ENCODE assay signal across 25 cellular contexts in genomic region chr4:83932996-83933395, GRCh38.
"Had no signal": no experiment of that assay in that cellular context is flagged by ENCODE, and none has a peak within 500 bp of the region (broad histone marks: within the 10 kb centered on the region; RNA-seq: fewer than 3 reads in every experiment).

No MANE protein-coding gene starts in this region.

- FAIRE-seq: endothelial cell of umbilical vein, frontal cortex, keratinocyte, small intestine had no signal

- ATAC-seq: left ventricle myocardium superior; lower lobe of right lung; naive thymus-derived CD8-positive, alpha-beta T cell; psoas muscle; right cardiac atrium; stimulated activated naive CD8-positive, alpha-beta T cell treated with anti-CD3 and anti-CD28 coated beads, Interleukin-15, amount 100 ng/mL, for 72 hours had no signal

- H3K27me3 Mint-ChIP-seq: stimulated activated naive CD8-positive, alpha-beta T cell treated with anti-CD3 and anti-CD28 coated beads, Interleukin-15, amount 100 ng/mL, for 72 hours had no signal

- H3K9me3 Mint-ChIP-seq: nephron progenitor cell; stimulated activated naive CD8-positive, alpha-beta T cell treated with anti-CD3 and anti-CD28 coated beads, Interleukin-15, amount 100 ng/mL, for 72 hours had no signal

- H3K4me1 Mint-ChIP-seq: naive thymus-derived CD8-positive, alpha-beta T cell; stimulated activated naive CD8-positive, alpha-beta T cell treated with anti-CD3 and anti-CD28 coated beads, Interleukin-15, amount 100 ng/mL, for 72 hours had no signal

- H3K4me3 ChIP-seq: coronary artery, esophagus squamous epithelium, lower lobe of right lung, ovary, psoas muscle, sigmoid colon, thyroid gland had no signal

- H3K27ac ChIP-seq: coronary artery, esophagus squamous epithelium, lower lobe of right lung, ovary, psoas muscle, sigmoid colon, thyroid gland had no signal

- H3K27ac Mint-ChIP-seq: naive thymus-derived CD8-positive, alpha-beta T cell; nephron progenitor cell; stimulated activated naive CD8-positive, alpha-beta T cell treated with anti-CD3 and anti-CD28 coated beads, Interleukin-15, amount 100 ng/mL, for 72 hours had no signal

- H3K4me1 ChIP-seq: esophagus squamous epithelium, lower lobe of right lung, psoas muscle, sigmoid colon, thyroid gland had no signal

- DNase-seq: dermis blood vessel endothelial cell; effector memory CD4-positive, alpha-beta T cell; erythroblast; esophagus squamous epithelium; left ventricle myocardium superior; lower lobe of right lung; naive thymus-derived CD8-positive, alpha-beta T cell; nephron progenitor cell; nucleus accumbens; ovary; posterior cingulate gyrus; psoas muscle; right cardiac atrium; sigmoid colon; small intestine; stimulated activated CD4-positive, alpha-beta T cell treated with anti-CD3 and anti-CD28 coated beads, Interleukin-15, amount 100 ng/mL, for 24 hours; stimulated activated CD4-positive, alpha-beta T cell treated with anti-CD3 and anti-CD28 coated beads, Interleukin-2, amount 100 ng/mL, for 48 hours; stimulated activated naive CD4-positive, alpha-beta T cell; stimulated activated naive CD8-positive, alpha-beta T cell treated with anti-CD3 and anti-CD28 coated beads, Interleukin-15, amount 100 ng/mL, for 72 hours; thyroid gland; trophoblast cell had no signal

- H3K9me3 ChIP-seq: esophagus squamous epithelium, lower lobe of right lung, ovary, sigmoid colon, thyroid gland had no signal

- H3K27me3 ChIP-seq: esophagus squamous epithelium, ovary, sigmoid colon, thyroid gland had no signal

- H3K4me3 Mint-ChIP-seq: naive thymus-derived CD8-positive, alpha-beta T cell; nephron progenitor cell; stimulated activated naive CD8-positive, alpha-beta T cell treated with anti-CD3 and anti-CD28 coated beads, Interleukin-15, amount 100 ng/mL, for 72 hours had no signal

- H3K36me3 Mint-ChIP-seq: naive thymus-derived CD8-positive, alpha-beta T cell had no signal

- H3K36me3 ChIP-seq: esophagus squamous epithelium, lower lobe of right lung, ovary, sigmoid colon, thyroid gland had no signal
